In the genomic region with DNA sequence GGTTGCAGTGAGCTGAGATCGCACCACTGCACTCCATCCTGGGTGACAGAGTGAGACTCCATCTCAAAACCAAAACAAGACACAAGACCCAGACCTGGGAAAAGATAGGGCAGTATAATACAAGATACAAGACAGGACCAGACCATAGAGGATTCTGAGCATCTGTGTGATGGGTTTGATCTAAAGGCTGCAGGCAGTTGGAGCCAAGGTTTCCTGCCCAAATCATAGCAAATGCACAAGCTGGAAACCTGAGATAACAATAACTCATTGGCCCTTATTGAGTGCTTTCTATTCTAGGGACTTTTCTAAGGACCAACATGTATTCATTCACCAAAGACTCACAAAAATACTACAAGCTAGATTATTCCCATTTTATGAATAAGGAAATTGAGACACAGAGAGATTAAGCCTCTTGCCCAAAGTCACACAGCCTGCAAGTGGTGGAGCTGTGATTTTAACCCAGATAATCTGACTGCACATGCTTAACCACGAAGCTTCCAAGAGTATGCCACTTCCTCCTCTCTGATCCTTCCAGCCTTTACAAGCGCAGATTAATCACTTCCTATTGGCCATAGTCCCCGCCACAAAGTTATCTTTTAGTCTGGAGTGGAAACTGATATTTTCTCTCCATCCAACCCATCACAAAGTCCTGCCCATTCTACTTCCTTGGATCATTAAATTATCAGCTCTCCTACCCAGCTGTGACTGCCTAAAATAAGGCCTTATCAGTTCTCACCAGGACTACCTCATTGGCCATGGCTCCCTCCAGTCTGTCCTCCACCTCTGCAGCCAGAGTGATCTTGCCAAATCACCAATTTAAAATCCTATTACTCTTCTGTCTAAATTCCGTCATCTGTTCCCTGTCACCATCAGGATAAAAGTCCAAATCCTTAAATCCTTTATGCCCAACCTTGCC, we compare ENCODE assay signal across 1 cellular context.
A peak's percentile ranks its signal among the peaks of the same experiment; 100 is the strongest.
TF ChIP-seq lines count a peak whose summit lies in the region.

No MANE protein-coding gene starts in this region.

TF ChIP-seq in K562, 482 proteins besides CTCF, POLR2A, EP300 and RAD21 (continues in another document):
- TF ChIP-seq, protein P1, sequence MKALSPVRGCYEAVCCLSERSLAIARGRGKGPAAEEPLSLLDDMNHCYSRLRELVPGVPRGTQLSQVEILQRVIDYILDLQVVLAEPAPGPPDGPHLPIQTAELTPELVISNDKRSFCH (CRISPR knock-in tag; IDR thresholded peaks at IDR 0.05), result no peak
- TF ChIP-seq, protein P1 (tag; IDR thresholded peaks at IDR 0.05), result peak; percentile 78; the same call in 1 of the 2 replicates
- TF ChIP-seq RFX1 (IDR thresholded peaks at IDR 0.05) (no peak), RCOR1 (IDR thresholded peaks at IDR 0.05; ENCODE audit: borderline replicate concordance in 1 of 2, low read depth in 2 of 2, low read length in 2 of 2) (peak; percentile 55 to 92; a peak in 3 of 4 replicates), ZNF696 (CRISPR knock-in tag; conservative IDR thresholded peaks at IDR 0.05) (no peak), EWSR1 (IDR thresholded peaks at IDR 0.05; ENCODE audit: borderline replicate concordance, low read depth, partially characterized antibody) (no peak), IRF2 (CRISPR knock-in tag; IDR thresholded peaks at IDR 0.05) (no peak), TCF7 (IDR thresholded peaks at IDR 0.05; ENCODE audit: borderline replicate concordance) (no peak), BRCA1 (IDR thresholded peaks at IDR 0.05) (no peak), BRCA1 (CRISPR knock-in tag; IDR thresholded peaks at IDR 0.05) (no peak), ZBTB17 (CRISPR knock-in tag; IDR thresholded peaks at IDR 0.05) (no peak), ARID1B (IDR thresholded peaks at IDR 0.05) (peak; percentile 68), WHSC1 (IDR thresholded peaks at IDR 0.05; ENCODE audit: low read length) (no peak), TEAD4 (IDR thresholded peaks at IDR 0.05; ENCODE audit: low read length) (peak; percentile 52), TEAD4 (CRISPR knock-in tag; IDR thresholded peaks at IDR 0.05; ENCODE audit: borderline replicate concordance) (no peak), L3MBTL2 (IDR thresholded peaks at IDR 0.05) (peak; percentile 77), ELF1 (tag; IDR thresholded peaks at IDR 0.05) (0 out of 2 replicates have a peak, but pooled peaks have one; percentile 19), ZNF780A (CRISPR knock-in tag; IDR thresholded peaks at IDR 0.05) (no peak), POLR2H (tag; IDR thresholded peaks at IDR 0.05; ENCODE audit: low read depth) (no peak), ZNF232 (CRISPR knock-in tag; IDR thresholded peaks at IDR 0.05) (no peak), DDX20 (tag; IDR thresholded peaks at IDR 0.05; ENCODE audit: low read depth) (0 out of 2 replicates have a peak, but pooled peaks have one; percentile 34), ZNF316 (IDR thresholded peaks at IDR 0.05) (no peak), TOE1 (IDR thresholded peaks at IDR 0.05; ENCODE audit: borderline replicate concordance) (no peak), TOE1 (CRISPR knock-in tag; IDR thresholded peaks at IDR 0.05; ENCODE audit: borderline replicate concordance, low read depth) (no peak), SPI1 (IDR thresholded peaks at IDR 0.05; ENCODE audit: borderline replicate concordance, low read depth, low read length) (peak; percentile 84), NFIC (IDR thresholded peaks at IDR 0.05) (peak; percentile 50; the same call in 1 of the 2 replicates), XRCC4 (IDR thresholded peaks at IDR 0.05; ENCODE audit: extremely low read depth, insufficient read depth, insufficient read length) (no peak), KDM5B (IDR thresholded peaks at IDR 0.05; ENCODE audit: insufficient replicate concordance, low read depth, low read length) (no peak), TAL1 (IDR thresholded peaks at IDR 0.05) (peak; percentile 89)
- TF ChIP-seq, protein P2, sequence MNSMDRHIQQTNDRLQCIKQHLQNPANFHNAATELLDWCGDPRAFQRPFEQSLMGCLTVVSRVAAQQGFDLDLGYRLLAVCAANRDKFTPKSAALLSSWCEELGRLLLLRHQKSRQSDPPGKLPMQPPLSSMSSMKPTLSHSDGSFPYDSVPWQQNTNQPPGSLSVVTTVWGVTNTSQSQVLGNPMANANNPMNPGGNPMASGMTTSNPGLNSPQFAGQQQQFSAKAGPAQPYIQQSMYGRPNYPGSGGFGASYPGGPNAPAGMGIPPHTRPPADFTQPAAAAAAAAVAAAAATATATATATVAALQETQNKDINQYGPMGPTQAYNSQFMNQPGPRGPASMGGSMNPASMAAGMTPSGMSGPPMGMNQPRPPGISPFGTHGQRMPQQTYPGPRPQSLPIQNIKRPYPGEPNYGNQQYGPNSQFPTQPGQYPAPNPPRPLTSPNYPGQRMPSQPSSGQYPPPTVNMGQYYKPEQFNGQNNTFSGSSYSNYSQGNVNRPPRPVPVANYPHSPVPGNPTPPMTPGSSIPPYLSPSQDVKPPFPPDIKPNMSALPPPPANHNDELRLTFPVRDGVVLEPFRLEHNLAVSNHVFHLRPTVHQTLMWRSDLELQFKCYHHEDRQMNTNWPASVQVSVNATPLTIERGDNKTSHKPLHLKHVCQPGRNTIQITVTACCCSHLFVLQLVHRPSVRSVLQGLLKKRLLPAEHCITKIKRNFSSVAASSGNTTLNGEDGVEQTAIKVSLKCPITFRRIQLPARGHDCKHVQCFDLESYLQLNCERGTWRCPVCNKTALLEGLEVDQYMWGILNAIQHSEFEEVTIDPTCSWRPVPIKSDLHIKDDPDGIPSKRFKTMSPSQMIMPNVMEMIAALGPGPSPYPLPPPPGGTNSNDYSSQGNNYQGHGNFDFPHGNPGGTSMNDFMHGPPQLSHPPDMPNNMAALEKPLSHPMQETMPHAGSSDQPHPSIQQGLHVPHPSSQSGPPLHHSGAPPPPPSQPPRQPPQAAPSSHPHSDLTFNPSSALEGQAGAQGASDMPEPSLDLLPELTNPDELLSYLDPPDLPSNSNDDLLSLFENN (IDR thresholded peaks at IDR 0.05; ENCODE audit: low read depth in 2 of 2, low read length in 2 of 2), result no peak
- TF ChIP-seq, protein P3, sequence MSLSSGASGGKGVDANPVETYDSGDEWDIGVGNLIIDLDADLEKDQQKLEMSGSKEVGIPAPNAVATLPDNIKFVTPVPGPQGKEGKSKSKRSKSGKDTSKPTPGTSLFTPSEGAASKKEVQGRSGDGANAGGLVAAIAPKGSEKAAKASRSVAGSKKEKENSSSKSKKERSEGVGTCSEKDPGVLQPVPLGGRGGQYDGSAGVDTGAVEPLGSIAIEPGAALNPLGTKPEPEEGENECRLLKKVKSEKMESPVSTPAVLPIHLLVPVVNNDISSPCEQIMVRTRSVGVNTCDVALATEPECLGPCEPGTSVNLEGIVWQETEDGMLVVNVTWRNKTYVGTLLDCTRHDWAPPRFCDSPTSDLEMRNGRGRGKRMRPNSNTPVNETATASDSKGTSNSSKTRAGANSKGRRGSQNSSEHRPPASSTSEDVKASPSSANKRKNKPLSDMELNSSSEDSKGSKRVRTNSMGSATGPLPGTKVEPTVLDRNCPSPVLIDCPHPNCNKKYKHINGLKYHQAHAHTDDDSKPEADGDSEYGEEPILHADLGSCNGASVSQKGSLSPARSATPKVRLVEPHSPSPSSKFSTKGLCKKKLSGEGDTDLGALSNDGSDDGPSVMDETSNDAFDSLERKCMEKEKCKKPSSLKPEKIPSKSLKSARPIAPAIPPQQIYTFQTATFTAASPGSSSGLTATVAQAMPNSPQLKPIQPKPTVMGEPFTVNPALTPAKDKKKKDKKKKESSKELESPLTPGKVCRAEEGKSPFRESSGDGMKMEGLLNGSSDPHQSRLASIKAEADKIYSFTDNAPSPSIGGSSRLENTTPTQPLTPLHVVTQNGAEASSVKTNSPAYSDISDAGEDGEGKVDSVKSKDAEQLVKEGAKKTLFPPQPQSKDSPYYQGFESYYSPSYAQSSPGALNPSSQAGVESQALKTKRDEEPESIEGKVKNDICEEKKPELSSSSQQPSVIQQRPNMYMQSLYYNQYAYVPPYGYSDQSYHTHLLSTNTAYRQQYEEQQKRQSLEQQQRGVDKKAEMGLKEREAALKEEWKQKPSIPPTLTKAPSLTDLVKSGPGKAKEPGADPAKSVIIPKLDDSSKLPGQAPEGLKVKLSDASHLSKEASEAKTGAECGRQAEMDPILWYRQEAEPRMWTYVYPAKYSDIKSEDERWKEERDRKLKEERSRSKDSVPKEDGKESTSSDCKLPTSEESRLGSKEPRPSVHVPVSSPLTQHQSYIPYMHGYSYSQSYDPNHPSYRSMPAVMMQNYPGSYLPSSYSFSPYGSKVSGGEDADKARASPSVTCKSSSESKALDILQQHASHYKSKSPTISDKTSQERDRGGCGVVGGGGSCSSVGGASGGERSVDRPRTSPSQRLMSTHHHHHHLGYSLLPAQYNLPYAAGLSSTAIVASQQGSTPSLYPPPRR (CRISPR knock-in tag; IDR thresholded peaks at IDR 0.05; ENCODE audit: borderline replicate concordance), result peak; percentile 89; the same call in 1 of the 2 replicates
- TF ChIP-seq, protein P4, sequence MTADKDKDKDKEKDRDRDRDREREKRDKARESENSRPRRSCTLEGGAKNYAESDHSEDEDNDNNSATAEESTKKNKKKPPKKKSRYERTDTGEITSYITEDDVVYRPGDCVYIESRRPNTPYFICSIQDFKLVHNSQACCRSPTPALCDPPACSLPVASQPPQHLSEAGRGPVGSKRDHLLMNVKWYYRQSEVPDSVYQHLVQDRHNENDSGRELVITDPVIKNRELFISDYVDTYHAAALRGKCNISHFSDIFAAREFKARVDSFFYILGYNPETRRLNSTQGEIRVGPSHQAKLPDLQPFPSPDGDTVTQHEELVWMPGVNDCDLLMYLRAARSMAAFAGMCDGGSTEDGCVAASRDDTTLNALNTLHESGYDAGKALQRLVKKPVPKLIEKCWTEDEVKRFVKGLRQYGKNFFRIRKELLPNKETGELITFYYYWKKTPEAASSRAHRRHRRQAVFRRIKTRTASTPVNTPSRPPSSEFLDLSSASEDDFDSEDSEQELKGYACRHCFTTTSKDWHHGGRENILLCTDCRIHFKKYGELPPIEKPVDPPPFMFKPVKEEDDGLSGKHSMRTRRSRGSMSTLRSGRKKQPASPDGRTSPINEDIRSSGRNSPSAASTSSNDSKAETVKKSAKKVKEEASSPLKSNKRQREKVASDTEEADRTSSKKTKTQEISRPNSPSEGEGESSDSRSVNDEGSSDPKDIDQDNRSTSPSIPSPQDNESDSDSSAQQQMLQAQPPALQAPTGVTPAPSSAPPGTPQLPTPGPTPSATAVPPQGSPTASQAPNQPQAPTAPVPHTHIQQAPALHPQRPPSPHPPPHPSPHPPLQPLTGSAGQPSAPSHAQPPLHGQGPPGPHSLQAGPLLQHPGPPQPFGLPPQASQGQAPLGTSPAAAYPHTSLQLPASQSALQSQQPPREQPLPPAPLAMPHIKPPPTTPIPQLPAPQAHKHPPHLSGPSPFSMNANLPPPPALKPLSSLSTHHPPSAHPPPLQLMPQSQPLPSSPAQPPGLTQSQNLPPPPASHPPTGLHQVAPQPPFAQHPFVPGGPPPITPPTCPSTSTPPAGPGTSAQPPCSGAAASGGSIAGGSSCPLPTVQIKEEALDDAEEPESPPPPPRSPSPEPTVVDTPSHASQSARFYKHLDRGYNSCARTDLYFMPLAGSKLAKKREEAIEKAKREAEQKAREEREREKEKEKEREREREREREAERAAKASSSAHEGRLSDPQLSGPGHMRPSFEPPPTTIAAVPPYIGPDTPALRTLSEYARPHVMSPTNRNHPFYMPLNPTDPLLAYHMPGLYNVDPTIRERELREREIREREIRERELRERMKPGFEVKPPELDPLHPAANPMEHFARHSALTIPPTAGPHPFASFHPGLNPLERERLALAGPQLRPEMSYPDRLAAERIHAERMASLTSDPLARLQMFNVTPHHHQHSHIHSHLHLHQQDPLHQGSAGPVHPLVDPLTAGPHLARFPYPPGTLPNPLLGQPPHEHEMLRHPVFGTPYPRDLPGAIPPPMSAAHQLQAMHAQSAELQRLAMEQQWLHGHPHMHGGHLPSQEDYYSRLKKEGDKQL (CRISPR knock-in tag; IDR thresholded peaks at IDR 0.05; ENCODE audit: borderline replicate concordance), result no peak
- TF ChIP-seq, protein P5, sequence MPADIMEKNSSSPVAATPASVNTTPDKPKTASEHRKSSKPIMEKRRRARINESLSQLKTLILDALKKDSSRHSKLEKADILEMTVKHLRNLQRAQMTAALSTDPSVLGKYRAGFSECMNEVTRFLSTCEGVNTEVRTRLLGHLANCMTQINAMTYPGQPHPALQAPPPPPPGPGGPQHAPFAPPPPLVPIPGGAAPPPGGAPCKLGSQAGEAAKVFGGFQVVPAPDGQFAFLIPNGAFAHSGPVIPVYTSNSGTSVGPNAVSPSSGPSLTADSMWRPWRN (IDR thresholded peaks at IDR 0.05; ENCODE audit: low read depth), result peak; percentile 71; the same call in 1 of the 2 replicates
- TF ChIP-seq, protein P6, sequence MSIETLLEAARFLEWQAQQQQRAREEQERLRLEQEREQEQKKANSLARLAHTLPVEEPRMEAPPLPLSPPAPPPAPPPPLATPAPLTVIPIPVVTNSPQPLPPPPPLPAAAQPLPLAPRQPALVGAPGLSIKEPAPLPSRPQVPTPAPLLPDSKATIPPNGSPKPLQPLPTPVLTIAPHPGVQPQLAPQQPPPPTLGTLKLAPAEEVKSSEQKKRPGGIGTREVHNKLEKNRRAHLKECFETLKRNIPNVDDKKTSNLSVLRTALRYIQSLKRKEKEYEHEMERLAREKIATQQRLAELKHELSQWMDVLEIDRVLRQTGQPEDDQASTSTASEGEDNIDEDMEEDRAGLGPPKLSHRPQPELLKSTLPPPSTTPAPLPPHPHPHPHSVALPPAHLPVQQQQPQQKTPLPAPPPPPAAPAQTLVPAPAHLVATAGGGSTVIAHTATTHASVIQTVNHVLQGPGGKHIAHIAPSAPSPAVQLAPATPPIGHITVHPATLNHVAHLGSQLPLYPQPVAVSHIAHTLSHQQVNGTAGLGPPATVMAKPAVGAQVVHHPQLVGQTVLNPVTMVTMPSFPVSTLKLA (conservative IDR thresholded peaks at IDR 0.05), result 0 out of 4 replicates have a peak, but pooled peaks of 1 of the 2 experiments have one; percentile 28
